1 cellular context compared by ENCODE assay signal in genomic region chr7:46174192-46174572, GRCh38.
TF ChIP-seq lines count a peak whose summit lies in the region.

No MANE protein-coding gene starts in this region.

TF ChIP-seq in SK-N-SH treated with all-trans-retinoic acid at 6 μM for 48 hours, 23 proteins besides CTCF, POLR2A, EP300 and RAD21 (continued from another document):
- TF ChIP-seq CSRNP3 (CRISPR knock-in tag; IDR thresholded peaks at IDR 0.05) (no peak), ZFP3 (CRISPR knock-in tag; IDR thresholded peaks at IDR 0.05) (no peak), ZNF70 (CRISPR knock-in tag; IDR thresholded peaks at IDR 0.05) (no peak), SNAI2 (CRISPR knock-in tag; IDR thresholded peaks at IDR 0.05) (no peak), ZNF565 (CRISPR knock-in tag; conservative IDR thresholded peaks at IDR 0.05; ENCODE audit: low read depth) (no peak), TCF4 (CRISPR knock-in tag; IDR thresholded peaks at IDR 0.05; ENCODE audit: borderline replicate concordance) (no peak)
TF ChIP-seq in SK-N-SH treated with all-trans-retinoic acid at 6 μM for 48 hours: peak in this region for 0.
